ENCODE assay signal across 8 cellular contexts in genomic region chr17:30823425-30823824, GRCh38. TPM values are rescaled to one million over a fixed set of nuclear protein-coding genes. Genes with fewer than 3 reads are reported as not detected.
DNase-seq lines count a peak whose midpoint lies in the region; ATAC-seq, FAIRE-seq and TF ChIP-seq lines count a peak whose summit lies in the region.

No MANE protein-coding gene starts in this region.

- peak overlapping the region; percentile 84 for H3K4me2 ChIP-seq in K562 (ENCODE audit: insufficient read depth, low read length)

- ATAC-seq in stimulated activated naive CD8-positive, alpha-beta T cell treated with anti-CD3 and anti-CD28 coated beads, Interleukin-15, Interleukin-2, amounts not matched to agents 100 U/mL and 50 U/mL, for 24 hours, result no peak
- ATAC-seq in K562 (no peak), GM18502 (IDR thresholded peaks at IDR 0.05; ENCODE audit: poor library complexity, unreplicated experiment) (no peak), GM19455 (IDR thresholded peaks at IDR 0.05; ENCODE audit: unreplicated experiment) (no peak)

- no peaks in the 10 kb centered on the region for H3K27me3 Mint-ChIP-seq in stimulated activated naive CD8-positive, alpha-beta T cell treated with anti-CD3 and anti-CD28 coated beads, Interleukin-15, Interleukin-2, amounts not matched to agents 100 ng/mL and 50 ng/mL, for 24 hours
- H3K27me3 Mint-ChIP-seq in mesothelial cell of epicardium (ENCODE audit: low read depth), result no peaks in the 10 kb centered on the region

- H3K4me3 ChIP-seq in K562, result peak overlapping the region; percentile 99

- peak overlapping the region; percentile 87 for H3K27ac ChIP-seq in K562 (ENCODE audit: extremely low read depth, low read depth, low read length)

- CTCF ChIA-PET in K562 (lab: Yijun Ruan, JAX; ENCODE audit: low intra/inter-chr PET ratio), result no interaction called here

- intact Hi-C loops in K562 (cut with micrococcal nuclease), result loop anchor here (10.0 kb wide), 2 partner anchors 89 to 521 kb away; no protein-coding TSS in a partner anchor

- peak overlapping the region in 1 of 2 experiments; percentile 85; a peak in 3 of 4 replicates for H3K9ac ChIP-seq in K562 (ENCODE audit: insufficient read depth in 1 of 2, low read depth in 2 of 2, low read length in 2 of 2)

- peaks cover 6% of the 10 kb centered on the region; the same call in 1 of the 2 replicates for H4K20me1 ChIP-seq in K562 (replicated peaks; ENCODE audit: control insufficient read depth, insufficient read depth, low read length)

- H3K79me2 ChIP-seq in K562 (ENCODE audit: control insufficient read depth, insufficient read depth, low read length), result peaks cover 65% of the 10 kb centered on the region

- TSS peak; percentile 49 for BruUV-seq in K562 (replicated peaks; lab: Mats Ljungman, UMichigan)

- H3K4me3 Mint-ChIP-seq in stimulated activated naive CD8-positive, alpha-beta T cell treated with anti-CD3 and anti-CD28 coated beads, Interleukin-15, Interleukin-2, amounts not matched to agents 100 ng/mL and 50 ng/mL, for 24 hours, result peak overlapping the region; percentile 92
- peak overlapping the region; percentile 83 for H3K4me3 Mint-ChIP-seq in mesothelial cell of epicardium

- H3K36me3 Mint-ChIP-seq in stimulated activated naive CD8-positive, alpha-beta T cell treated with anti-CD3 and anti-CD28 coated beads, Interleukin-15, Interleukin-2, amounts not matched to agents 100 ng/mL and 50 ng/mL, for 24 hours (ENCODE audit: low read depth), result peaks cover 9% of the 10 kb centered on the region
- H3K36me3 Mint-ChIP-seq in mesothelial cell of epicardium, result no peaks in the 10 kb centered on the region

- TF ChIP-seq RAD21 in K562 (CRISPR knock-in tag; conservative IDR thresholded peaks at IDR 0.05 in 1 of 2, IDR thresholded peaks at IDR 0.05 in 1 of 2), result no peak

- no peak for TF ChIP-seq CTCF in K562 (IDR thresholded peaks at IDR 0.05 in 2 of 3, conservative IDR thresholded peaks at IDR 0.05 in 1 of 3; ENCODE audit: insufficient read depth in 2 of 3, low read depth in 1 of 3, low read length in 3 of 3)
- TF ChIP-seq CTCF in mesothelial cell of epicardium (IDR thresholded peaks at IDR 0.05; ENCODE audit: unreplicated experiment), result no peak

- no peak for FAIRE-seq in K562 (lab: Jason Lieb, UNC)

- no peak for TF ChIP-seq EP300 in K562 (IDR thresholded peaks at IDR 0.05; ENCODE audit: low read length)

- H3K9me1 ChIP-seq in K562 (ENCODE audit: control insufficient read depth, insufficient read depth, low read length), result no peaks in the 10 kb centered on the region

- no peak for TF ChIP-seq POLR2A in K562 (conservative IDR thresholded peaks at IDR 0.05)

- 2% methylated on average over 7 of the region's 7 CpGs for WGBS in K562 (ENCODE audit: insufficient coverage, low coverage, missing lambda C conversion rate)

- H3K36me3 ChIP-seq in K562 (ENCODE audit: control insufficient read depth, insufficient read depth, low read length), result peaks cover 26% of the 10 kb centered on the region; the same call in 2 of the 3 replicates

- no peak for DNase-seq in stimulated activated naive CD8-positive, alpha-beta T cell treated with anti-CD3 and anti-CD28 coated beads, Interleukin-15, Interleukin-2, amounts not matched to agents 100 U/mL and 50 U/mL, for 24 hours
- DNase-seq in K562 (ENCODE audit: extremely low read depth in 1 of 4, low spot score in 3 of 4) (peak in 1 of 4 experiments; percentile 7), mesothelial cell of epicardium (ENCODE audit: low spot score in 2 of 2, unreplicated experiment in 2 of 2) (no peak), anterior cingulate cortex (lab: John Stamatoyannopoulos, UW) (no peak), NCI-H345 (lab: John Stamatoyannopoulos, UW) (no peak)

- POLR2A ChIA-PET in K562 (lab: Yijun Ruan, JAX), result interaction anchor here (0.6 to 2.8 kb wide), 4 partner anchors 9 to 689 kb away, joined by 3 to 18 read pairs (median 4); no protein-coding TSS in a partner anchor

- H2AFZ ChIP-seq in K562 (ENCODE audit: low read depth, low read length), result peak overlapping the region; percentile 81; the same call in 1 of the 2 replicates

- peaks cover 55% of the 10 kb centered on the region for H3K4me1 Mint-ChIP-seq in stimulated activated naive CD8-positive, alpha-beta T cell treated with anti-CD3 and anti-CD28 coated beads, Interleukin-15, Interleukin-2, amounts not matched to agents 100 ng/mL and 50 ng/mL, for 24 hours (ENCODE audit: low read depth)
- peaks cover 9% of the 10 kb centered on the region for H3K4me1 Mint-ChIP-seq in mesothelial cell of epicardium

- H3K27ac Mint-ChIP-seq in stimulated activated naive CD8-positive, alpha-beta T cell treated with anti-CD3 and anti-CD28 coated beads, Interleukin-15, Interleukin-2, amounts not matched to agents 100 ng/mL and 50 ng/mL, for 24 hours, result peak overlapping the region; percentile 97
- peak overlapping the region; percentile 74 for H3K27ac Mint-ChIP-seq in mesothelial cell of epicardium

- no peaks in the 10 kb centered on the region for H3K9me3 Mint-ChIP-seq in stimulated activated naive CD8-positive, alpha-beta T cell treated with anti-CD3 and anti-CD28 coated beads, Interleukin-15, Interleukin-2, amounts not matched to agents 100 ng/mL and 50 ng/mL, for 24 hours
- H3K9me3 Mint-ChIP-seq in mesothelial cell of epicardium, result no peaks in the 10 kb centered on the region

- in situ Hi-C loops in K562 (cut with MboI), result no loop called here

- no peaks in the 10 kb centered on the region for H3K27me3 ChIP-seq in K562 (ENCODE audit: control insufficient read depth in 2 of 2, insufficient read depth in 2 of 2, low read length in 2 of 2)

- no peaks in the 10 kb centered on the region for H3K9me3 ChIP-seq in K562 (replicated peaks; ENCODE audit: control insufficient read depth, insufficient read depth, low read depth, low read length)

- peaks cover 23 to 28% of the 10 kb centered on the region in 2 experiments for H3K4me1 ChIP-seq in K562 (replicated peaks in 1 of 2; ENCODE audit: control insufficient read depth in 2 of 2, insufficient read depth in 2 of 2, low read length in 2 of 2)

TF ChIP-seq in K562, 482 proteins besides CTCF, POLR2A, EP300 and RAD21:
- TF ChIP-seq DDX20 (tag; IDR thresholded peaks at IDR 0.05; ENCODE audit: low read depth), result 0 out of 2 replicates have a peak, but pooled peaks have one; percentile 32
- no peak for TF ChIP-seq BRF1 (IDR thresholded peaks at IDR 0.05; ENCODE audit: borderline replicate concordance, extremely low read depth, insufficient read length)
- TF ChIP-seq CBFA2T3 (IDR thresholded peaks at IDR 0.05), result peak; percentile 14; the same call in 1 of the 2 replicates

RNA-seq across cellular contexts. Expression of gene CRLF3, which starts 1.1 kb away (rescaled TPM):
- 34.1 and 43.8 TPM in 2 replicates for total RNA-seq in K562 (2011; cell fraction: chromatin; rRNA removed; ENCODE audit: low replicate concordance)
- 18.8 and 19.0 TPM in 2 replicates for total RNA-seq in K562 (2011; cell fraction: nucleolus; rRNA removed)
- 31.9 and 43.9 TPM in 2 replicates for total RNA-seq in K562 (2011; cell fraction: nucleoplasm; rRNA removed)
- total RNA-seq in K562 (2014; rRNA removed) (26.9 and 28.8 TPM in 2 replicates), K562 (2014; rRNA removed; fragmentation: Illumina TruSeq; extraction: Trizol) (45.2 and 47.0 TPM in 2 replicates), K562 (2015; rRNA removed; fragmentation: Illumina TruSeq; extraction: Trizol) (29.3 and 29.8 TPM in 2 replicates), K562 (2021) (31.8 and 33.5 TPM in 2 replicates), mesothelial cell of epicardium (6.7 to 8.0 TPM (median 7.6 TPM) in 3 replicates)
- polyA plus RNA-seq in K562 (2011; rRNA removed) (28.7 and 55.9 TPM in 2 replicates), K562 (2014; fragmentation: Illumina TruSeq; extraction: Trizol) (33.1 and 39.7 TPM in 2 replicates), K562 (2014; fragmentation: Nextera tagmentation; extraction: Ambion mirVana) (10 to 100 TPM; 13.2 to 13.7 TPM), K562 (2014; rRNA removed) (29.2 and 34.2 TPM in 2 replicates)
- 18.7 and 23.8 TPM in 2 replicates for polyA plus RNA-seq in K562 (2011; cell fraction: cytosol; rRNA removed)
- 9.4 and 10.4 TPM in 2 replicates for polyA plus RNA-seq in K562 (2011; cell fraction: nucleus; rRNA removed)
- polyA plus RNA-seq in K562 (2012), result 20.2 and 22.0 TPM in 2 replicates
- polyA minus RNA-seq in K562 (2011; rRNA and poly(A)+ RNA removed), result 40.6 and 62.6 TPM in 2 replicates
- polyA minus RNA-seq in K562 (2011; cell fraction: cytosol; rRNA and poly(A)+ RNA removed), result 18.3 and 31.2 TPM in 2 replicates
- polyA minus RNA-seq in K562 (2011; cell fraction: nucleus; rRNA and poly(A)+ RNA removed), result 5.9 and 7.4 TPM in 2 replicates

RNA-seq across cellular contexts. Expression of gene ATAD5, which starts 8.3 kb away (rescaled TPM):
- total RNA-seq in K562 (2011; cell fraction: chromatin; rRNA removed; ENCODE audit: low replicate concordance), result 19.4 and 126 TPM in 2 replicates
- total RNA-seq in K562 (2011; cell fraction: nucleolus; rRNA removed), result 14.5 and 23.6 TPM in 2 replicates
- total RNA-seq in K562 (2011; cell fraction: nucleoplasm; rRNA removed), result 27.3 and 32.6 TPM in 2 replicates
- total RNA-seq in K562 (2014; rRNA removed), result 14.0 and 14.6 TPM in 2 replicates
- total RNA-seq in K562 (2014; rRNA removed; fragmentation: Illumina TruSeq; extraction: Trizol), result 19.5 and 23.3 TPM in 2 replicates
- 21.5 and 25.3 TPM in 2 replicates for total RNA-seq in K562 (2015; rRNA removed; fragmentation: Illumina TruSeq; extraction: Trizol)
- total RNA-seq in K562 (2021), result 23.7 and 23.8 TPM in 2 replicates
- polyA plus RNA-seq in K562 (2011; rRNA removed), result 14.6 and 25.6 TPM in 2 replicates
- 2.4 and 3.3 TPM in 2 replicates for polyA plus RNA-seq in K562 (2011; cell fraction: cytosol; rRNA removed)
- polyA plus RNA-seq in K562 (2011; cell fraction: nucleus; rRNA removed), result 20.3 and 22.2 TPM in 2 replicates
- 7.0 and 15.9 TPM in 2 replicates for polyA plus RNA-seq in K562 (2012)
- 15.9 and 17.6 TPM in 2 replicates for polyA plus RNA-seq in K562 (2014; fragmentation: Illumina TruSeq; extraction: Trizol)
- polyA plus RNA-seq in K562 (2014; fragmentation: Nextera tagmentation; extraction: Ambion mirVana), result 1 to 10 TPM; 4.6 to 4.9 TPM
- polyA plus RNA-seq in K562 (2014; rRNA removed), result 14.4 and 19.7 TPM in 2 replicates
- polyA minus RNA-seq in K562 (2011; rRNA and poly(A)+ RNA removed), result 23.9 and 29.7 TPM in 2 replicates
- 11.4 and 15.7 TPM in 2 replicates for polyA minus RNA-seq in K562 (2011; cell fraction: cytosol; rRNA and poly(A)+ RNA removed)
- 35.0 and 45.2 TPM in 2 replicates for polyA minus RNA-seq in K562 (2011; cell fraction: nucleus; rRNA and poly(A)+ RNA removed)
- 9.7 to 11.3 TPM (median 10.6 TPM) in 3 replicates for total RNA-seq in mesothelial cell of epicardium
